In genomic region chr12:133037207-133038005, GRCh38 we compare ENCODE assay signal across 8 cellular contexts. TPM values are rescaled to one million over a fixed set of nuclear protein-coding genes. Genes with fewer than 3 reads are reported as not detected.
DNase-seq lines count a peak whose midpoint lies in the region; ATAC-seq and TF ChIP-seq lines count a peak whose summit lies in the region.

TSS of gene ZNF84 (plus strand) at chr12:133037509. CDS start at chr12:133041468, 3,959 bp downstream.

- H3K36me3 ChIP-seq in left ventricle myocardium inferior = peaks cover 38% of the 10 kb centered on the region

- TF ChIP-seq CTCF in left ventricle myocardium inferior (IDR thresholded peaks at IDR 0.05; ENCODE audit: borderline replicate concordance) = no peak
- TF ChIP-seq CTCF in progenitor cell of endocrine pancreas (IDR thresholded peaks at IDR 0.05; ENCODE audit: unreplicated experiment) = no peak

- H3K27me3 ChIP-seq in left ventricle myocardium inferior (ENCODE audit: low read depth) = no peaks in the 10 kb centered on the region

- peak within 1 kb of the TSS; percentile 96 for H3K27ac ChIP-seq in angular gyrus (ENCODE audit: low read depth, low read length)
- H3K27ac ChIP-seq in left ventricle myocardium inferior (replicated peaks) = peak within 1 kb of the TSS; percentile 96

- H3K9me3 ChIP-seq in left ventricle myocardium inferior (replicated peaks) = peaks cover 66% of the 10 kb centered on the region

- H3K9me3 Mint-ChIP-seq in progenitor cell of endocrine pancreas (ENCODE audit: low read depth) = peaks cover 40% of the 10 kb centered on the region

- peak within 1 kb of the TSS; percentile 87 for H3K4me3 ChIP-seq in left ventricle myocardium inferior

- peaks cover 43% of the 10 kb centered on the region for H3K36me3 Mint-ChIP-seq in progenitor cell of endocrine pancreas (ENCODE audit: insufficient read depth)

- H3K4me1 ChIP-seq in left ventricle myocardium inferior = peaks cover 29% of the 10 kb centered on the region

- no peaks in the 10 kb centered on the region for H3K27me3 Mint-ChIP-seq in progenitor cell of endocrine pancreas

- H3K4me3 Mint-ChIP-seq in progenitor cell of endocrine pancreas (ENCODE audit: low read depth) = peak within 1 kb of the TSS; percentile 90

- intact Hi-C loops in left ventricle myocardium inferior (cut with micrococcal nuclease) = no loop called here

- ATAC-seq in GM18498 (IDR thresholded peaks at IDR 0.05; ENCODE audit: unreplicated experiment) = peak; percentile 95
- peak; percentile 89 for ATAC-seq in HG02938 (IDR thresholded peaks at IDR 0.05; ENCODE audit: unreplicated experiment)

- H3K27ac Mint-ChIP-seq in progenitor cell of endocrine pancreas = peak within 1 kb of the TSS; percentile 99

- DNase-seq in NCI-H187 (lab: John Stamatoyannopoulos, UW) (peak; percentile 95 to 97), T-helper 2 cell (peak; percentile 92 to 99 (median 96)), left ventricle myocardium inferior (peak; percentile 95), progenitor cell of endocrine pancreas (ENCODE audit: low spot score, unreplicated experiment) (peak; percentile 92), ureter (ENCODE audit: low spot score) (peak; percentile 97)

- H3K4me1 Mint-ChIP-seq in progenitor cell of endocrine pancreas (ENCODE audit: low read depth) = peaks cover 2% of the 10 kb centered on the region

RNA-seq across cellular contexts. Expression of gene ZNF84, which starts in this region (rescaled TPM):
- total RNA-seq in left ventricle myocardium inferior (18.7 TPM), progenitor cell of endocrine pancreas (102 and 103 TPM in 2 replicates), ureter (39.7 TPM)

Comparison
In these comparisons a context has a peak if more than half of its experiments do, and no peak if none do; other contexts are left out.
1. Peak in every context shown above with its lines: DNase-seq, ATAC-seq, H3K4me3 ChIP-seq and H3K27ac ChIP-seq.